In the genomic region with DNA sequence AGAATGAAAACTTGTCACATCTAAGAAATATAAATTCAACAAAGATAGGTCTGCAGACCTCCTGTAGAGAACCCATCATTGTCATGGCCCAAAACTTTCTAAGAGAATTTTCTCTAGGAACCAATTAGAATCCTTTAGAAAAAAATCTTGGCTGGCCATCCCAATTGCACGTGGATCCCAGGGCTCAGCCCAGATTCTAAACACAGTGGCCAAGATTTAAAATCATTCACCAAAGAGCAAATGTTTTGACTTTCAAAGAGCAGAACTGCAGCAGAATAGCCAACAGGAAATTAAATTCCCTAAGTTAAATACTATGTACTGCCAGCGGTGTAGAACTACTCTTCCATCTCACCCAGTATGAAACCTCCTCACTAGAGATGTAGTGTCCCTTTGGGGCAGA, we compare ENCODE assay signal across 13 cellular contexts. TPM values are rescaled to one million over a fixed set of nuclear protein-coding genes. Genes with fewer than 3 reads are reported as not detected.
DNase-seq lines count a peak whose midpoint lies in the region; ATAC-seq and TF ChIP-seq lines count a peak whose summit lies in the region.
"Had no signal": no experiment of that assay in that cellular context is flagged by ENCODE, and none has a peak within 500 bp of the region (broad histone marks: within the 10 kb centered on the region; RNA-seq: fewer than 3 reads in every experiment).

No MANE protein-coding gene starts in this region.

- H3K9me3 ChIP-seq in mammary epithelial cell (replicated peaks; ENCODE audit: insufficient read depth, low read length) (no peaks in the 10 kb centered on the region), tibial artery (no peaks in the 10 kb centered on the region), tibial nerve (no peaks in the 10 kb centered on the region)
- H3K9me3 ChIP-seq: right atrium auricular region, stomach had no signal

- H3K9me3 Mint-ChIP-seq in MCF 10A (ENCODE audit: unreplicated experiment), result no peaks in the 10 kb centered on the region
- no peaks in the 10 kb centered on the region for H3K9me3 Mint-ChIP-seq in activated B cell treated with CpG ODN at 0.5 μM for 24 hours
- H3K9me3 Mint-ChIP-seq: dendritic cell treated with granulocyte-macrophage colony-stimulating factor and Interleukin-4, amounts not matched to agents 40 ng/mL and 50 ng/mL, for 4 days had no signal

- H3K4me3 ChIP-seq in mammary epithelial cell (replicated peaks in 1 of 3; ENCODE audit: insufficient read depth in 1 of 3, low read depth in 2 of 3, low read length in 3 of 3) (no peak overlapping the region), tibial artery (peak overlapping the region; percentile 80 to 96), tibial nerve (no peak overlapping the region), H7 (ENCODE audit: insufficient read depth, low read depth, low read length) (no peak overlapping the region)

- dilution Hi-C loops in mammary epithelial cell (cut with HindIII; ENCODE audit: low sequenced_read_pairs), result no loop called here

- intact Hi-C loops in MCF 10A (cut with micrococcal nuclease) (no loop called here), mammary epithelial cell (cut with micrococcal nuclease) (loop anchor here (5.0 kb wide), 2 partner anchors 38 to 62 kb away; no protein-coding TSS in a partner anchor), activated B cell treated with CpG ODN at 0.5 μM for 24 hours (cut with micrococcal nuclease) (loop anchor here (5.0 to 10.0 kb wide), 2 partner anchors 603 to 610 kb away; a partner anchor contains a TSS), tibial artery (cut with DNase I; ENCODE audit: low total_unique reads) (loop anchor here (5.0 to 10.0 kb wide), 2 partner anchors 120 to 542 kb away; a partner anchor contains a TSS)

- BruUV-seq in MCF 10A (replicated peaks; lab: Mats Ljungman, UMichigan) (no TSS peak), mammary epithelial cell (replicated peaks; lab: Mats Ljungman, UMichigan) (no TSS peak)

- no peak for TF ChIP-seq EP300 in tibial nerve (IDR thresholded peaks at IDR 0.05)

- no peaks in the 10 kb centered on the region for H3K27me3 Mint-ChIP-seq in MCF 10A (ENCODE audit: insufficient read depth, unreplicated experiment)
- H3K27me3 Mint-ChIP-seq in activated B cell treated with CpG ODN at 0.5 μM for 24 hours, result no peaks in the 10 kb centered on the region

- CTCF ChIA-PET in MCF 10A (lab: Yijun Ruan, JAX) (no interaction called here), mammary epithelial cell (lab: Charles Lee; ENCODE audit: low non-redundant PET) (no interaction called here), activated B cell treated with CpG ODN at 0.5 μM for 24 hours (lab: Charles Lee) (no interaction called here)

- H3K27me3 ChIP-seq in mammary epithelial cell (ENCODE audit: insufficient read depth, low read length), result no peaks in the 10 kb centered on the region
- H3K27me3 ChIP-seq in tibial artery, result no peaks in the 10 kb centered on the region
- H3K27me3 ChIP-seq in tibial nerve, result no peaks in the 10 kb centered on the region
- no peaks in the 10 kb centered on the region for H3K27me3 ChIP-seq in H7 (ENCODE audit: control insufficient read depth, insufficient read depth, low read length)
- H3K27me3 ChIP-seq: right atrium auricular region, stomach had no signal

- no peak for TF ChIP-seq POLR2A in tibial nerve (IDR thresholded peaks at IDR 0.05)

- H3K4me2 ChIP-seq in mammary epithelial cell (ENCODE audit: insufficient read depth, low read depth, low read length), result no peak overlapping the region

- 20% methylated on average over 2 of the region's 2 CpGs for WGBS in mammary epithelial cell (ENCODE audit: low coverage, missing lambda C conversion rate)
- WGBS in tibial nerve, 2 donors, result 43% methylated on average over 2 of the region's 2 CpGs

- H3K4me1 Mint-ChIP-seq in MCF 10A (ENCODE audit: insufficient read depth, unreplicated experiment), result peaks cover 6% of the 10 kb centered on the region
- peaks cover 32% of the 10 kb centered on the region for H3K4me1 Mint-ChIP-seq in activated B cell treated with CpG ODN at 0.5 μM for 24 hours

- H3K36me3 Mint-ChIP-seq in MCF 10A (ENCODE audit: insufficient read depth, unreplicated experiment) (no peaks in the 10 kb centered on the region), activated B cell treated with CpG ODN at 0.5 μM for 24 hours (ENCODE audit: low read depth) (peaks cover 10% of the 10 kb centered on the region)

- no peak overlapping the region for H3K9ac ChIP-seq in mammary epithelial cell (ENCODE audit: insufficient read depth, low read length)

- H3K4me3 Mint-ChIP-seq in MCF 10A (ENCODE audit: unreplicated experiment) (peak overlapping the region; percentile 91), activated B cell treated with CpG ODN at 0.5 μM for 24 hours (peak overlapping the region; percentile 38)

- H3K27ac ChIP-seq in mammary epithelial cell (ENCODE audit: insufficient read depth, low read depth, low read length) (no peak overlapping the region), tibial artery (peak overlapping the region in 1 of 2 donors; percentile 94), tibial nerve (peak overlapping the region in 2 of 4 donors; percentile 94 to 98)

- ATAC-seq in activated B cell treated with CpG ODN at 0.5 μM for 24 hours (ENCODE audit: low read depth), result no peak

- H3K79me2 ChIP-seq in mammary epithelial cell (ENCODE audit: insufficient read depth, low read length), result peaks cover 34% of the 10 kb centered on the region

- H3K36me3 ChIP-seq in mammary epithelial cell (ENCODE audit: insufficient read depth, low read length) (peaks cover 3% of the 10 kb centered on the region), tibial artery (no peaks in the 10 kb centered on the region), tibial nerve (no peaks in the 10 kb centered on the region), H7 (replicated peaks; ENCODE audit: control insufficient read depth, insufficient read depth, low read length) (no peaks in the 10 kb centered on the region)
- H3K36me3 ChIP-seq: right atrium auricular region, stomach had no signal

- DNase-seq in MCF 10A (ENCODE audit: unreplicated experiment), result no peak
- no peak for DNase-seq in mammary epithelial cell
- no peak for DNase-seq in activated B cell treated with CpG ODN at 0.5 μM for 24 hours
- peak; percentile 28 for DNase-seq in hepatic stellate cell (ENCODE audit: low spot score)
- no peak for DNase-seq in tibial artery
- DNase-seq in tibial nerve (ENCODE audit: low spot score in 2 of 2), result no peak
- no peak for DNase-seq in NCI-H345 treated with DMSO at 0.1 percent for 48 hours (lab: John Stamatoyannopoulos, UW; ENCODE audit: unreplicated experiment)
- no peak for DNase-seq in H7
- DNase-seq: activated CD4-positive, alpha-beta T cell treated with anti-CD3 and anti-CD28 coated beads, Interleukin-2, amount 50 U/mL, for 4 hours; GOT3; stomach had no signal

- POLR2A ChIA-PET in MCF 10A (lab: Yijun Ruan, JAX) (no interaction called here), activated B cell treated with CpG ODN at 0.5 μM for 24 hours (lab: Charles Lee) (interaction anchor here (0.8 kb wide), 1 partner anchor 1481 kb away, joined by 17 read pairs; no protein-coding TSS in a partner anchor)

- H3K27ac Mint-ChIP-seq in MCF 10A (ENCODE audit: low read depth, unreplicated experiment) (no peak overlapping the region), activated B cell treated with CpG ODN at 0.5 μM for 24 hours (peak overlapping the region; percentile 25)

- in situ Hi-C loops in mammary epithelial cell (cut with MboI; ENCODE audit: low sequenced_read_pairs in 2 of 2), result no loop called here

- TF ChIP-seq CTCF in MCF 10A (IDR thresholded peaks at IDR 0.05; ENCODE audit: unreplicated experiment), result no peak
- no peak for TF ChIP-seq CTCF in mammary epithelial cell (conservative IDR thresholded peaks at IDR 0.05 in 1 of 2, IDR thresholded peaks at IDR 0.05 in 1 of 2; ENCODE audit: extremely low read depth in 1 of 2, insufficient read depth in 1 of 2, low read depth in 1 of 2, low read length in 2 of 2)
- no peak for TF ChIP-seq CTCF in activated B cell treated with CpG ODN at 0.5 μM for 24 hours (IDR thresholded peaks at IDR 0.05)
- TF ChIP-seq CTCF in tibial artery (IDR thresholded peaks at IDR 0.05), result no peak
- TF ChIP-seq CTCF in tibial nerve (IDR thresholded peaks at IDR 0.05), result no peak

- no peak overlapping the region for H2AFZ ChIP-seq in mammary epithelial cell (ENCODE audit: low read depth, low read length)

- H4K20me1 ChIP-seq in mammary epithelial cell (ENCODE audit: insufficient read depth, low read length), result no peaks in the 10 kb centered on the region

- H3K4me1 ChIP-seq in mammary epithelial cell (ENCODE audit: insufficient read depth, low read length), result peaks cover 13% of the 10 kb centered on the region
- peaks cover 0 to 35% (median 12%) of the 10 kb centered on the region in 4 donors for H3K4me1 ChIP-seq in tibial artery
- peaks cover 0 to 36% (median 15%) of the 10 kb centered on the region in 4 donors for H3K4me1 ChIP-seq in tibial nerve

RNA-seq across cellular contexts. Expression of a gene that starts 21.3 kb away (rescaled TPM):
- total RNA-seq in MCF 10A (2022) (152 and 200 TPM in 2 replicates), mammary epithelial cell (100 to 1,000 TPM; 157 to 175 TPM), activated B cell treated with CpG ODN at 0.5 μM for 24 hours (139 and 152 TPM in 2 replicates), tibial nerve (100 to 1,000 TPM; 117 to 135 (median 120) TPM)
- polyA plus RNA-seq in mammary epithelial cell, result 90.0 TPM
- polyA minus RNA-seq in mammary epithelial cell, result 201 TPM
- total RNA-seq in H7 (2014; rRNA removed; shearing (Covaris generic)), result 394 and 404 TPM in 2 replicates

Comparison
In these comparisons a context has a peak if more than half of its experiments do, and no peak if none do; other contexts are left out.
1. H3K4me3 ChIP-seq: peak in tibial artery (2 of 2); none in mammary epithelial cell (0 of 3), tibial nerve (0 of 4) and H7 (single experiment).